13 cellular contexts compared by ENCODE assay signal in genomic region chr2:189308056-189308790, GRCh38.
DNase-seq lines count a peak whose midpoint lies in the region; ATAC-seq and TF ChIP-seq lines count a peak whose summit lies in the region.
"Had no signal": no experiment of that assay in that cellular context is flagged by ENCODE, and none has a peak within 500 bp of the region (broad histone marks: within the 10 kb centered on the region; RNA-seq: fewer than 3 reads in every experiment).

No MANE protein-coding gene starts in this region.

- H3K27ac ChIP-seq in HUES6 (ENCODE audit: low read depth, low read length) (peak overlapping the region; percentile 55; the same call in 1 of the 2 replicates), endodermal cell (ENCODE audit: low read depth, low read length) (peak overlapping the region; percentile 68)

- intact Hi-C loops in Right ventricle myocardium superior (cut with DNase I), result no loop called here

- POLR2A ChIA-PET in activated CD4-positive, alpha-beta memory T cell treated with anti-CD3 and anti-CD28 coated beads, Interleukin-2, amount 10 ng/mL, durations not matched to agents 7 days and 5 days (lab: Charles Lee), result no interaction called here

- H3K4me1 ChIP-seq in HUES6 (ENCODE audit: control insufficient read depth, insufficient read depth, low read length) (peaks cover 7% of the 10 kb centered on the region; the same call in 1 of the 2 replicates), endodermal cell (ENCODE audit: control insufficient read depth, insufficient read depth, low read length) (peaks cover 18% of the 10 kb centered on the region)

- DNase-seq in ELF-1 (ENCODE audit: low read depth, low spot score), result peak; percentile 6
- no peak for DNase-seq in endodermal cell
- DNase-seq in progenitor cell of endocrine pancreas (ENCODE audit: low spot score, unreplicated experiment), result no peak
- no peak for DNase-seq in Right ventricle myocardium superior
- no peak for DNase-seq in activated CD4-positive, alpha-beta memory T cell treated with anti-CD3 and anti-CD28 coated beads, Interleukin-2, amount 10 ng/mL, durations not matched to agents 7 days and 5 days
- DNase-seq: C1 segment of cervical spinal cord; CD4-positive, alpha-beta memory T cell; DMS79; GOT3; H9 had no signal

- WGBS in endodermal cell (ENCODE audit: insufficient coverage in 1 of 2, insufficient read length in 1 of 2), 2 experiments, result 44% methylated on average over 2 of the region's 3 CpGs; no CpG with 5 or more reads in 1 of the 2 experiments

- CTCF ChIA-PET in activated CD4-positive, alpha-beta memory T cell treated with anti-CD3 and anti-CD28 coated beads, Interleukin-2, amount 10 ng/mL, durations not matched to agents 7 days and 5 days (lab: Charles Lee), result no interaction called here

- ATAC-seq in Right ventricle myocardium superior (ENCODE audit: poor library complexity), result no peak
- ATAC-seq in GM21529 (IDR thresholded peaks at IDR 0.05; ENCODE audit: unreplicated experiment), result no peak

- H3K27me3 Mint-ChIP-seq in endodermal cell (ENCODE audit: insufficient read depth) (no peaks in the 10 kb centered on the region), progenitor cell of endocrine pancreas (no peaks in the 10 kb centered on the region)
- no peaks in the 10 kb centered on the region for H3K27me3 Mint-ChIP-seq in activated CD4-positive, alpha-beta memory T cell treated with anti-CD3 and anti-CD28 coated beads, Interleukin-2, amount 10 ng/mL, durations not matched to agents 7 days and 5 days
- H3K27me3 Mint-ChIP-seq: B cell; CD4-positive, alpha-beta memory T cell had no signal

- no peak for TF ChIP-seq CTCF in endodermal cell (conservative IDR thresholded peaks at IDR 0.05)
- no peak for TF ChIP-seq CTCF in progenitor cell of endocrine pancreas (IDR thresholded peaks at IDR 0.05; ENCODE audit: unreplicated experiment)

- H3K36me3 Mint-ChIP-seq in endodermal cell (ENCODE audit: low read depth) (peaks cover 2% of the 10 kb centered on the region), progenitor cell of endocrine pancreas (ENCODE audit: insufficient read depth) (peaks cover 1% of the 10 kb centered on the region)
- H3K36me3 Mint-ChIP-seq in activated CD4-positive, alpha-beta memory T cell treated with anti-CD3 and anti-CD28 coated beads, Interleukin-2, amount 10 ng/mL, durations not matched to agents 7 days and 5 days (ENCODE audit: low read depth), result no peaks in the 10 kb centered on the region

- H3K9me3 Mint-ChIP-seq in endodermal cell, result peaks cover 30% of the 10 kb centered on the region
- H3K9me3 Mint-ChIP-seq in progenitor cell of endocrine pancreas (ENCODE audit: low read depth), result peaks cover 3% of the 10 kb centered on the region
- H3K9me3 Mint-ChIP-seq in activated CD4-positive, alpha-beta memory T cell treated with anti-CD3 and anti-CD28 coated beads, Interleukin-2, amount 10 ng/mL, durations not matched to agents 7 days and 5 days, result no peaks in the 10 kb centered on the region
- H3K9me3 Mint-ChIP-seq: H9 had no signal

- peak overlapping the region; percentile 93 for H3K27ac Mint-ChIP-seq in endodermal cell
- H3K27ac Mint-ChIP-seq in progenitor cell of endocrine pancreas, result peak overlapping the region; percentile 49
- H3K27ac Mint-ChIP-seq in activated CD4-positive, alpha-beta memory T cell treated with anti-CD3 and anti-CD28 coated beads, Interleukin-2, amount 10 ng/mL, durations not matched to agents 7 days and 5 days, result no peak overlapping the region
- H3K27ac Mint-ChIP-seq: B cell; CD4-positive, alpha-beta memory T cell; H9 had no signal

- no peak overlapping the region for H3K4me3 Mint-ChIP-seq in endodermal cell
- no peak overlapping the region for H3K4me3 Mint-ChIP-seq in progenitor cell of endocrine pancreas (ENCODE audit: low read depth)
- H3K4me3 Mint-ChIP-seq in activated CD4-positive, alpha-beta memory T cell treated with anti-CD3 and anti-CD28 coated beads, Interleukin-2, amount 10 ng/mL, durations not matched to agents 7 days and 5 days, result no peak overlapping the region
- H3K4me3 Mint-ChIP-seq: B cell; CD4-positive, alpha-beta memory T cell; H9 had no signal

- H3K36me3 ChIP-seq in HUES6 (ENCODE audit: control insufficient read depth, insufficient read depth, low read length), result no peaks in the 10 kb centered on the region
- H3K36me3 ChIP-seq in endodermal cell (ENCODE audit: control insufficient read depth, insufficient read depth, low read length), result peaks cover 4% of the 10 kb centered on the region

- H3K27me3 ChIP-seq in HUES6 (ENCODE audit: control insufficient read depth, insufficient read depth, low read length) (no peaks in the 10 kb centered on the region), endodermal cell (ENCODE audit: control insufficient read depth, insufficient read depth, low read length, poor library complexity, severe bottlenecking) (no peaks in the 10 kb centered on the region)

- H3K9me3 ChIP-seq in HUES6 (ENCODE audit: control insufficient read depth, insufficient read depth, low read depth, low read length) (0 out of 2 replicates have a peak, but pooled peaks cover 2% of the 10 kb centered on the region), endodermal cell (ENCODE audit: control insufficient read depth, low read length) (peaks cover 25% of the 10 kb centered on the region)

- H3K4me1 Mint-ChIP-seq in endodermal cell, result peaks cover 26% of the 10 kb centered on the region
- peaks cover 37% of the 10 kb centered on the region for H3K4me1 Mint-ChIP-seq in progenitor cell of endocrine pancreas (ENCODE audit: low read depth)
- peaks cover 17% of the 10 kb centered on the region for H3K4me1 Mint-ChIP-seq in activated CD4-positive, alpha-beta memory T cell treated with anti-CD3 and anti-CD28 coated beads, Interleukin-2, amount 10 ng/mL, durations not matched to agents 7 days and 5 days
- H3K4me1 Mint-ChIP-seq: B cell, H9 had no signal

- H3K9ac ChIP-seq in HUES6 (ENCODE audit: low read length), result peak overlapping the region; percentile 39
- peak overlapping the region; percentile 76 for H3K9ac ChIP-seq in endodermal cell (ENCODE audit: extremely low read depth, low read length, poor library complexity, severe bottlenecking)

- H3K4me3 ChIP-seq in HUES6 (ENCODE audit: low read depth, low read length) (no peak overlapping the region), endodermal cell (ENCODE audit: low read length) (no peak overlapping the region)
